ENCODE assay signal across 9 cellular contexts in genomic region chr2:144516981-144517824, GRCh38. TPM values are rescaled to one million over a fixed set of nuclear protein-coding genes. Genes with fewer than 3 reads are reported as not detected.
A peak's percentile ranks its signal among the peaks of the same experiment; 100 is the strongest.
DNase-seq lines count a peak whose midpoint lies in the region; ATAC-seq and TF ChIP-seq lines count a peak whose summit lies in the region.
"Had no signal": no experiment of that assay in that cellular context is flagged by ENCODE, and none has a peak within 500 bp of the region (broad histone marks: within the 10 kb centered on the region; RNA-seq: fewer than 3 reads in every experiment).

No MANE protein-coding gene starts in this region.

- TF ChIP-seq CTCF in AG04449 (IDR thresholded peaks at IDR 0.05; ENCODE audit: insufficient read depth, low read length, missing control alignments), result no peak

- POLR2A ChIA-PET in AG04449 (lab: Yijun Ruan, JAX), result no interaction called here

- H3K4me3 ChIP-seq in AG04449 (ENCODE audit: low read depth, low read length), result peak overlapping the region; percentile 81

- no peak for TF ChIP-seq POLR2A in GM18505 (IDR thresholded peaks at IDR 0.05; ENCODE audit: borderline replicate concordance, extremely low read depth, insufficient read depth, insufficient read length)

- DNase-seq in AG04449 (ENCODE audit: low read depth, low spot score), result peak; percentile 88
- DNase-seq in NCI-H510A (lab: John Stamatoyannopoulos, UW), result peak; percentile 6
- DNase-seq in activated gamma-delta T cell treated with Interleukin-2 at 50 U/mL for 16 hours, result peak; percentile 45
- peak; percentile 93 for DNase-seq in glomerular visceral epithelial cell (ENCODE audit: extremely low spot score)
- peak; percentile 44 for DNase-seq in occipital lobe (lab: John Stamatoyannopoulos, UW)
- no peak for DNase-seq in hippocampal formation (lab: John Stamatoyannopoulos, UW)

- peak; percentile 59 for ATAC-seq in GM18505 (IDR thresholded peaks at IDR 0.05; ENCODE audit: unreplicated experiment)
- peak; percentile 76 for ATAC-seq in HG02885 (IDR thresholded peaks at IDR 0.05; ENCODE audit: poor library complexity, unreplicated experiment)
- ATAC-seq: HCT116 had no signal

- CTCF ChIA-PET in AG04449 (lab: Yijun Ruan, JAX), result no interaction called here

RNA-seq across cellular contexts. Expression of gene ZEB2, which starts 2.7 kb away (rescaled TPM):
- total RNA-seq in occipital lobe, result 430 TPM

Comparison
In these comparisons a context has a peak if more than half of its experiments do, and no peak if none do; other contexts are left out.
1. DNase-seq: peak in AG04449 (single experiment), NCI-H510A (single experiment), activated gamma-delta T cell treated with Interleukin-2 at 50 U/mL for 16 hours (single experiment), glomerular visceral epithelial cell (single experiment) and occipital lobe (single experiment); none in hippocampal formation (0 of 2).